ENCODE assay signal across 30 cellular contexts in genomic region chr11:44699497-44699896, GRCh38. TPM values are rescaled to one million over a fixed set of nuclear protein-coding genes. Genes with fewer than 3 reads are reported as not detected.
"Had no signal": no experiment of that assay in that cellular context is flagged by ENCODE, and none has a peak within 500 bp of the region (broad histone marks: within the 10 kb centered on the region; RNA-seq: fewer than 3 reads in every experiment).

No MANE protein-coding gene starts in this region.

- H3K27ac Mint-ChIP-seq: activated CD4-positive, alpha-beta memory T cell treated with anti-CD3 and anti-CD28 coated beads, Interleukin-2, amount 10 ng/mL, durations not matched to agents 7 days and 5 days; activated CD4-positive, alpha-beta T cell treated with anti-CD3 and anti-CD28 coated beads for 36 hours; activated naive CD4-positive, alpha-beta T cell treated with anti-CD3 and anti-CD28 coated beads for 36 hours; activated naive CD8-positive, alpha-beta T cell; activated T-helper 17 cell treated with anti-CD3 and anti-CD28 coated beads, Interleukin-2, amount 50 U/mL, for 72 hours; T-helper 1 cell treated with Interleukin-12 subunit alpha and Interleukin-12 subunit beta and Interleukin-4 antibody, amounts not matched to agents 30 μg/mL and 1 μg/mL, for 36 hours had no signal

- H3K27ac ChIP-seq: brain microvascular endothelial cell, WERI-Rb-1 had no signal

- DNase-seq: activated CD4-positive, alpha-beta memory T cell treated with anti-CD3 and anti-CD28 coated beads, Interleukin-2, amount 10 ng/mL, durations not matched to agents 7 days and 5 days; activated CD4-positive, alpha-beta T cell treated with anti-CD3 and anti-CD28 coated beads for 36 hours; activated CD4-positive, alpha-beta T cell treated with anti-CD3 and anti-CD28 coated beads, Interleukin-2, amount 50 U/mL, for 1 hour; activated gamma-delta T cell; activated naive CD4-positive, alpha-beta T cell treated with anti-CD3 and anti-CD28 coated beads for 36 hours; activated T-cell treated with anti-CD3 and anti-CD28 coated beads for 4 hours; activated T-cell treated with anti-CD3 and anti-CD28 coated beads, Interleukin-2, amount 50 U/mL, for 48 hours; amygdala; brain microvascular endothelial cell; caudate nucleus; MG63; MV-4-11; NCI-H1092 treated with DMSO at 0.1 percent for 48 hours; NCI-H1417 treated with DMSO at 0.1 percent for 48 hours; NCI-H1694; NCI-H2029 treated with DMSO at 0.1 percent for 48 hours; NCI-H345; NCI-H510A; NCI-H526 treated with DMSO at 0.1 percent for 48 hours; NCI-H82; OCI-M1; RPMI8226; SHP77; T1000; WERI-Rb-1 had no signal

- H3K4me3 Mint-ChIP-seq: activated CD4-positive, alpha-beta memory T cell treated with anti-CD3 and anti-CD28 coated beads, Interleukin-2, amount 10 ng/mL, durations not matched to agents 7 days and 5 days; activated CD4-positive, alpha-beta T cell treated with anti-CD3 and anti-CD28 coated beads for 36 hours; activated naive CD4-positive, alpha-beta T cell treated with anti-CD3 and anti-CD28 coated beads for 36 hours; activated naive CD8-positive, alpha-beta T cell; activated T-helper 17 cell treated with anti-CD3 and anti-CD28 coated beads, Interleukin-2, amount 50 U/mL, for 72 hours; T-helper 1 cell treated with Interleukin-12 subunit alpha and Interleukin-12 subunit beta and Interleukin-4 antibody, amounts not matched to agents 30 μg/mL and 1 μg/mL, for 36 hours had no signal

- H3K36me3 ChIP-seq: brain microvascular endothelial cell, MG63, WERI-Rb-1 had no signal

- H3K4me1 Mint-ChIP-seq: activated CD4-positive, alpha-beta T cell treated with anti-CD3 and anti-CD28 coated beads for 36 hours had no signal

- H3K4me3 ChIP-seq: MG63 had no signal

- ATAC-seq: activated CD4-positive, alpha-beta T cell treated with anti-CD3 and anti-CD28 coated beads for 36 hours; activated T-helper 17 cell treated with anti-CD3 and anti-CD28 coated beads, Interleukin-2, amount 50 U/mL, for 72 hours; Panc1 had no signal

- H3K9me3 Mint-ChIP-seq: activated T-helper 17 cell treated with anti-CD3 and anti-CD28 coated beads, Interleukin-2, amount 50 U/mL, for 72 hours had no signal

- H3K27me3 ChIP-seq: MG63 had no signal

RNA-seq across cellular contexts. Expression of gene TSPAN18, which starts 27.3 kb away (rescaled TPM):
- total RNA-seq: SK-MEL-5 had no signal
